ENCODE assay signal across 1 cellular context in genomic region chr14:72383869-72384268, GRCh38.
TF ChIP-seq lines count a peak whose summit lies in the region.

No MANE protein-coding gene starts in this region.

TF ChIP-seq in SK-N-SH treated with all-trans-retinoic acid at 6 μM for 48 hours, 23 proteins besides CTCF, POLR2A, EP300 and RAD21 (continued from another document):
- TF ChIP-seq CSRNP3 (CRISPR knock-in tag; IDR thresholded peaks at IDR 0.05) (no peak), CSDC2 (CRISPR knock-in tag; IDR thresholded peaks at IDR 0.05) (no peak), SNAI2 (CRISPR knock-in tag; IDR thresholded peaks at IDR 0.05) (no peak)
